28 cellular contexts compared by ENCODE assay signal in the genomic region with DNA sequence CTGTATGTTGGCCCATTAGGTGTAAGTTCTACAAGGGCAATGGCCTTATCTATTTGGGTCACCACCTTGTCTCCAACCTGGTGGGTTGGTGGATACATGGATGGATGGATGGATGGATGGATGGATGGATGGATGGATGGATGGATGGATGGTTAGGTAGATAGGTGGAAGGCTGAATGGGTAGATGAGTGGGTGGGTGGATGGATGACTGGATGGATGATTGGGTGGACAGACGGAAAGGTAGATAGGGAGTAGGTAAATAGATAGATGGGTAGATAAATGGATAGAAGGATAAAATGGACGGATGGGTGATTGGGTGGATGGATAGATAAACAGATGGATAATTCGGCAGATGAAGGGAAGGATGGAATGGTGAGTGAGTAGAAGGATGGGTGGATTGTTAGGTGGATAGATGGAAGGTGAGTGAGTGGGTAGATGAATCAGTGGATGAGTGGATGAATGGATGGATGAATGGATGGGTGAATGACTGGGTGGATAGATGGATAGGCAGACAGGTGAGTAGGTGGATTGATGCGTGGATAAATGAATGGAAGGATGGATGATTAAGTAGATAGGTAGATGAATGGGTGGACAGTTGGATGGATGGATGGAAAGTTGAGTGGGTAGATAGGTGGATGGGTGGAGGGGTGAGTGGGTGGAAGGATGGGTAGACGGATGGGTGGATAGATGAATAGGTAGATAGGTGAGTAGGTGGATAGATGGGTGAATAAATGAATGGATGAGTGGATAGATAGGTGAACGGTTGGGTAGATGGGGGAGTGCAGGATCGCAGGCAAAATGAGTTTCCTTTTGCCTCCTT.
A peak's percentile ranks its signal among the peaks of the same experiment; 100 is the strongest.
DNase-seq lines count a peak whose midpoint lies in the region; ATAC-seq, FAIRE-seq and TF ChIP-seq lines count a peak whose summit lies in the region.
"Had no signal": no experiment of that assay in that cellular context is flagged by ENCODE, and none has a peak within 500 bp of the region (broad histone marks: within the 10 kb centered on the region; RNA-seq: fewer than 3 reads in every experiment).

No MANE protein-coding gene starts in this region.

- peak overlapping the region; percentile 50 for H3K27ac Mint-ChIP-seq in activated T-cell treated with anti-CD3 and anti-CD28 coated beads, Interleukin-2, amount 50 U/mL, for 24 hours
- no peak overlapping the region for H3K27ac Mint-ChIP-seq in H9
- H3K27ac Mint-ChIP-seq in natural killer cell: peak overlapping the region; percentile 7 to 33
- H3K27ac Mint-ChIP-seq: mesothelial cell of epicardium had no signal

- no peak overlapping the region for H4K8ac ChIP-seq in H9 (replicated peaks; ENCODE audit: insufficient read length, low read depth, low read length)

- H3K23ac ChIP-seq in H9 (ENCODE audit: insufficient read length, low read depth, low read length): no peak overlapping the region

- H3K9ac ChIP-seq in H9 (ENCODE audit: extremely low read depth, insufficient read length, low read length): no peak overlapping the region
- H3K9ac ChIP-seq: parathyroid adenoma had no signal

- no peak overlapping the region for H3K56ac ChIP-seq in H9 (ENCODE audit: insufficient read length, low read depth, low read length)

- H3K27me3 ChIP-seq in H9 (ENCODE audit: insufficient read depth, low read length) (no peaks in the 10 kb centered on the region), bronchial epithelial cell (ENCODE audit: control insufficient read depth, insufficient read depth, low read length) (no peaks in the 10 kb centered on the region)
- H3K27me3 ChIP-seq: breast epithelium, colonic mucosa, gastroesophageal sphincter, right atrium auricular region, testis, uterus had no signal

- H3K18ac ChIP-seq in H9 (ENCODE audit: insufficient read length, low read depth, low read length): no peak overlapping the region

- no peaks in the 10 kb centered on the region for H3K4me1 ChIP-seq in H9 (ENCODE audit: insufficient read depth, low read length)
- H3K4me1 ChIP-seq: breast epithelium, colonic mucosa, gastroesophageal sphincter, parathyroid adenoma, uterus had no signal

- H2BK12ac ChIP-seq in H9 (ENCODE audit: insufficient read length, low read depth, low read length): no peak overlapping the region

- H2BK120ac ChIP-seq in H9 (ENCODE audit: low read depth, low read length, poor library complexity, severe bottlenecking): no peak overlapping the region

- no peaks in the 10 kb centered on the region for H3K9me3 Mint-ChIP-seq in activated T-cell treated with anti-CD3 and anti-CD28 coated beads, Interleukin-2, amount 50 U/mL, for 24 hours
- no peaks in the 10 kb centered on the region for H3K9me3 Mint-ChIP-seq in H9
- H3K9me3 Mint-ChIP-seq in natural killer cell: no peaks in the 10 kb centered on the region
- H3K9me3 Mint-ChIP-seq: mesothelial cell of epicardium, nephron had no signal

- H3K4me2 ChIP-seq in H9 (ENCODE audit: insufficient read depth, insufficient read length, low read length): no peak overlapping the region

- H3K36me3 Mint-ChIP-seq in activated T-cell treated with anti-CD3 and anti-CD28 coated beads, Interleukin-2, amount 50 U/mL, for 24 hours (ENCODE audit: low read depth): peaks cover 62% of the 10 kb centered on the region
- H3K36me3 Mint-ChIP-seq in H9 (ENCODE audit: insufficient read depth in 1 of 3, low read depth in 3 of 3): peaks cover 0 to 2% (median 0%) of the 10 kb centered on the region in 3 experiments; a peak in 2 of 7 replicates
- no peaks in the 10 kb centered on the region for H3K36me3 Mint-ChIP-seq in natural killer cell

- no peak overlapping the region for H4K91ac ChIP-seq in H9 (ENCODE audit: insufficient read length, low read depth, low read length)

- no peaks in the 10 kb centered on the region for H3K79me1 ChIP-seq in H9 (ENCODE audit: insufficient read depth, low read depth, low read length, poor library complexity, severe bottlenecking)

- no peak overlapping the region for H3K27ac ChIP-seq in H9 (ENCODE audit: insufficient read length, low read depth, low read length)
- H3K27ac ChIP-seq: breast epithelium, colonic mucosa, gastroesophageal sphincter, parathyroid adenoma, right atrium auricular region, testis, uterus had no signal

- H2AK5ac ChIP-seq in H9 (ENCODE audit: insufficient read length, low read length): no peak overlapping the region

- DNase-seq in activated T-cell treated with anti-CD3 and anti-CD28 coated beads, Interleukin-2, amount 50 U/mL, for 24 hours: no peak
- no peak for DNase-seq in activated T-cell treated with anti-CD3 and anti-CD28 coated beads, Interleukin-2, amount 50 U/mL, for 1 hour
- DNase-seq in H9 (peak; percentile 3), bronchial epithelial cell (ENCODE audit: low read depth) (no peak), natural killer cell (no peak), COLO829 (ENCODE audit: low spot score) (no peak), DMS79 treated with DMSO at 0.1 percent for 48 hours (lab: John Stamatoyannopoulos, UW) (no peak), nucleus accumbens (lab: John Stamatoyannopoulos, UW) (no peak)
- DNase-seq: amygdala, Calu3, colonic mucosa, hippocampal formation, KG1, left ventricle myocardium superior, MM.1S, NCI-H1417, NCI-H2107, SHP77, testis, uterus had no signal

- H3K4ac ChIP-seq in H9 (ENCODE audit: low read depth, low read length): no peak overlapping the region

- H2AFZ ChIP-seq in H9 (ENCODE audit: low read length): no peak overlapping the region
- H2AFZ ChIP-seq: parathyroid adenoma had no signal

- H4K20me1 ChIP-seq in H9 (ENCODE audit: control insufficient read depth, insufficient read depth, insufficient read length): peaks cover 3% of the 10 kb centered on the region

- H3T11ph ChIP-seq in H9 (ENCODE audit: low read length): no peak overlapping the region

- 96% methylated on average over 4 of the region's 7 CpGs for WGBS in H9 (ENCODE audit: extremely low coverage, insufficient read length, low lambda C conversion rate)

- no peak for ATAC-seq in natural killer cell
- ATAC-seq: activated CD4-positive, CD25-positive, alpha-beta regulatory T cell treated with anti-CD3 and anti-CD28 coated beads, Interleukin-2, amount 50 U/mL, for 24 hours; gastroesophageal sphincter; left ventricle myocardium superior had no signal

- H2BK5ac ChIP-seq in H9 (ENCODE audit: insufficient read length, low read length): no peak overlapping the region

- TF ChIP-seq CTCF in H9 (conservative IDR thresholded peaks at IDR 0.05) (no peak), bronchial epithelial cell (IDR thresholded peaks at IDR 0.05; ENCODE audit: insufficient read depth, low read length, severe bottlenecking) (no peak), natural killer cell (IDR thresholded peaks at IDR 0.05) (no peak)

- H3K9me3 ChIP-seq in H9 (ENCODE audit: control insufficient read depth, low read depth, low read length): no peaks in the 10 kb centered on the region
- H3K9me3 ChIP-seq: breast epithelium, colonic mucosa, gastroesophageal sphincter, right atrium auricular region, testis, uterus had no signal

- no peak overlapping the region for H2BK15ac ChIP-seq in H9 (ENCODE audit: low read depth, low read length)

- H3K14ac ChIP-seq in H9 (ENCODE audit: insufficient read depth, low read length): no peak overlapping the region

- H3K4me3 Mint-ChIP-seq in activated T-cell treated with anti-CD3 and anti-CD28 coated beads, Interleukin-2, amount 50 U/mL, for 24 hours: no peak overlapping the region
- no peak overlapping the region for H3K4me3 Mint-ChIP-seq in H9
- H3K4me3 Mint-ChIP-seq in natural killer cell: no peak overlapping the region
- H3K4me3 Mint-ChIP-seq: mesothelial cell of epicardium, nephron had no signal

- H3K27me3 Mint-ChIP-seq in activated T-cell treated with anti-CD3 and anti-CD28 coated beads, Interleukin-2, amount 50 U/mL, for 24 hours: no peaks in the 10 kb centered on the region
- H3K27me3 Mint-ChIP-seq in H9 (ENCODE audit: low read depth) (no peaks in the 10 kb centered on the region), natural killer cell (ENCODE audit: low read depth in 2 of 2) (no peaks in the 10 kb centered on the region)

- H3K23me2 ChIP-seq in H9 (ENCODE audit: insufficient read length, low read depth, low read length, poor library complexity, severe bottlenecking): peaks cover 3% of the 10 kb centered on the region

- FAIRE-seq in bronchial epithelial cell (lab: Jason Lieb, UNC): peak; percentile 66
- FAIRE-seq: A204.1 had no signal

- no peak overlapping the region for H4K5ac ChIP-seq in H9 (ENCODE audit: insufficient read length, low read depth, low read length)

- no peak overlapping the region for H2BK20ac ChIP-seq in H9 (ENCODE audit: low read depth, low read length, poor library complexity, severe bottlenecking)

- no peaks in the 10 kb centered on the region for H3K79me2 ChIP-seq in H9 (ENCODE audit: insufficient read depth, low read length)
- H3K79me2 ChIP-seq: parathyroid adenoma had no signal

- intact Hi-C loops in natural killer cell (cut with micrococcal nuclease): no loop called here

- H3K4me3 ChIP-seq in bronchial epithelial cell (ENCODE audit: low read depth, low read length): no peak overlapping the region
- H3K4me3 ChIP-seq: breast epithelium, colonic mucosa, gastroesophageal sphincter, right atrium auricular region, testis, uterus had no signal

- H3K36me3 ChIP-seq in bronchial epithelial cell (ENCODE audit: control insufficient read depth, insufficient read depth, low read length): no peaks in the 10 kb centered on the region
- H3K36me3 ChIP-seq: breast epithelium, colonic mucosa, uterus had no signal

- peaks cover 13% of the 10 kb centered on the region for H3K4me1 Mint-ChIP-seq in activated T-cell treated with anti-CD3 and anti-CD28 coated beads, Interleukin-2, amount 50 U/mL, for 24 hours (ENCODE audit: low read depth)
- peaks cover 0 to 8% of the 10 kb centered on the region in 2 experiments; a peak in 1 of 4 replicates for H3K4me1 Mint-ChIP-seq in H9
- H3K4me1 Mint-ChIP-seq in natural killer cell: peaks cover 8 to 28% of the 10 kb centered on the region in 2 donors
- H3K4me1 Mint-ChIP-seq: mesothelial cell of epicardium, nephron had no signal

Comparison
In these comparisons a context has a peak if more than half of its experiments do, and no peak if none do; other contexts are left out.
1. H3K27ac Mint-ChIP-seq: peak in activated T-cell treated with anti-CD3 and anti-CD28 coated beads, Interleukin-2, amount 50 U/mL, for 24 hours (single experiment) and natural killer cell (2 of 2); none in H9 (0 of 3).